Comparison of ENCODE assay signal across 26 cellular contexts in the genomic region with DNA sequence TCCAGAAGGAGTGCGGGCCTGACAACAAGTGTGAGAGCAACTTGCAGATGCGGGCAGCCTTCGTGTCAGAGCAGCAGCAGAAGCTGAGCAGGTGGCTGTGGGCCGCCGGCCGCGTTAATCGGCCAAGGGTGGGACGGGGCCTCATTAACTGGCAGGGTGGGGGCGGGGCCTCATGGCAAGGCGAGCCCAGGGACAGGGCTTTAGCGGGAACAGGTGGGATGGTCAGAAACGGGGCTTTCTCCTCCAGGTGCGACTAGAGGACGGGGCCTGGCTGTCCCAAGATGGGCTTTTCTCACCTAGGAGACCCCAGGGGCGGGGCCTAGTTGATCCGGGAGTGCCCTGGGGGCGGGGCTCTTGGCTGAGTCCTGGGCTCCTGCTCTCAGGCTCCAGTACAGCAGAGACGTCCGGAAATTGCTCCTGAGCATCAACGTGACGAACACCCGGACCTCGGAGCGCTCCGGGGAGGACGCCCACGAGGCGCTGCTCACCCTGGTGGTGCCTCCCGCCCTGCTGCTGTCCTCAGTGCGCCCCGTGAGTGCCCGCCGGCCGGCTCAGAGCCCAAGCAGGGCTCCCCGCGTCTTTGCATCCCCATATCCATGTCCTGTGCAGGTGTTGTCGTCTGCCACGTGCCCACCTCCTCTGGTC. TPM values are rescaled to one million over a fixed set of nuclear protein-coding genes. Genes with fewer than 3 reads are reported as not detected.
DNase-seq lines count a peak whose midpoint lies in the region; ATAC-seq and FAIRE-seq lines count a peak whose summit lies in the region.
"Had no signal": no experiment of that assay in that cellular context is flagged by ENCODE, and none has a peak within 500 bp of the region (broad histone marks: within the 10 kb centered on the region; RNA-seq: fewer than 3 reads in every experiment).

No MANE protein-coding gene starts in this region.

- WGBS in small intestine, 3 donors = 45 to 61% (median 57%) methylated on average over 35 to 39 of the region's 39 CpGs

- ATAC-seq in sciatic nerve = no peak
- ATAC-seq: GM12878; natural killer cell treated with Interleukin-12 subunit alpha and Interleukin-12 subunit beta and Interleukin-15 and Interleukin-18, amount 100 ng/mL, for 72 hours; Panc1 had no signal

- no peaks in the 10 kb centered on the region for H3K4me1 ChIP-seq in small intestine (ENCODE audit: control insufficient read depth in 2 of 2, insufficient read depth in 1 of 2, low read depth in 1 of 2, low read length in 1 of 2)
- H3K4me1 ChIP-seq: prostate gland, vagina had no signal

- peak; percentile 64 for DNase-seq in NCI-H748 (lab: John Stamatoyannopoulos, UW; ENCODE audit: unreplicated experiment)
- no peak for DNase-seq in NCI-H748 treated with DMSO at 0.1 percent for 48 hours (lab: John Stamatoyannopoulos, UW)
- DNase-seq in NCI-H82 (lab: John Stamatoyannopoulos, UW) = peak; percentile 94
- DNase-seq in epithelial cell of prostate (ENCODE audit: low read depth, low spot score) = no peak
- DNase-seq in small intestine = peak; percentile 34
- DNase-seq in stimulated activated CD4-positive, alpha-beta T cell treated with anti-CD3 and anti-CD28 coated beads, Interleukin-2, amount 100 ng/mL, for 24 hours = no peak
- DNase-seq in sciatic nerve (ENCODE audit: low spot score) = no peak
- DNase-seq in DMS79 (lab: John Stamatoyannopoulos, UW) = no peak
- DNase-seq: activated CD4-positive, alpha-beta T cell treated with anti-CD3 and anti-CD28 coated beads for 1 hour; GDM1; HCEC 1CT; KBM-7; mesenchymal stem cell; MV-4-11; NCI-H2107; SK-N-SH; T-helper 9 cell had no signal

- H3K9me3 ChIP-seq in small intestine (ENCODE audit: control insufficient read depth, low read depth) = no peaks in the 10 kb centered on the region
- H3K9me3 ChIP-seq: prostate gland, SK-N-SH, vagina had no signal

- peaks cover 0 to 33% of the 10 kb centered on the region in 2 donors for H3K36me3 ChIP-seq in small intestine (ENCODE audit: control insufficient read depth in 2 of 2, insufficient read depth in 2 of 2, low read length in 2 of 2)

- H3K27me3 ChIP-seq in small intestine (ENCODE audit: control insufficient read depth in 2 of 2, insufficient read depth in 2 of 2, low read length in 2 of 2) = no peaks in the 10 kb centered on the region
- H3K27me3 ChIP-seq: hepatocyte, vagina had no signal

- no peak overlapping the region for H3K4me3 ChIP-seq in small intestine (ENCODE audit: low read depth in 1 of 2, low read length in 2 of 2)
- H3K4me3 ChIP-seq: coronary artery, GM12878, hepatocyte, prostate gland, vagina had no signal

- intact Hi-C loops in sciatic nerve (cut with DNase I) = no loop called here

- H3K27ac ChIP-seq in epithelial cell of prostate (peak overlapping the region; percentile 28), small intestine (ENCODE audit: low read depth in 1 of 2, low read length in 1 of 2) (no peak overlapping the region)
- H3K27ac ChIP-seq: hepatocyte, HL-60, prostate gland, vagina had no signal

- FAIRE-seq in small intestine (lab: Jason Lieb, UNC) = no peak
- FAIRE-seq: GM12878, keratinocyte had no signal

RNA-seq across cellular contexts. Expression of a gene that starts 18.4 kb away (rescaled TPM):
- polyA plus RNA-seq in small intestine = 10 to 100 TPM; 27.2 to 39.6 (median 34.0) TPM
- total RNA-seq in sciatic nerve = 48.6 TPM

RNA-seq across cellular contexts. Expression of a gene that starts 20.8 kb away (rescaled TPM):
- polyA plus RNA-seq in small intestine = 10 to 100 TPM; 53.5 to 96.4 (median 75.7) TPM
- total RNA-seq in sciatic nerve = 70.1 TPM

RNA-seq across cellular contexts. Expression of a gene that starts 53.2 kb away (rescaled TPM):
- polyA plus RNA-seq in small intestine = 1 to 10 TPM in 1 of 3 donors, under 1 TPM in 2; 0.54 to 2.1 (median 0.67) TPM
- total RNA-seq in sciatic nerve = 2.5 TPM
- polyA plus RNA-seq: keratinocyte had no signal

Comparison
In these comparisons a context has a peak if more than half of its experiments do, and no peak if none do; other contexts are left out.
1. DNase-seq: peak in NCI-H748 (single experiment), NCI-H82 (single experiment) and small intestine (single experiment); none in NCI-H748 treated with DMSO at 0.1 percent for 48 hours (single experiment), epithelial cell of prostate (single experiment), stimulated activated CD4-positive, alpha-beta T cell treated with anti-CD3 and anti-CD28 coated beads, Interleukin-2, amount 100 ng/mL, for 24 hours (0 of 2), sciatic nerve (single experiment) and DMS79 (single experiment).